12 cellular contexts compared by ENCODE assay signal in the genomic region with DNA sequence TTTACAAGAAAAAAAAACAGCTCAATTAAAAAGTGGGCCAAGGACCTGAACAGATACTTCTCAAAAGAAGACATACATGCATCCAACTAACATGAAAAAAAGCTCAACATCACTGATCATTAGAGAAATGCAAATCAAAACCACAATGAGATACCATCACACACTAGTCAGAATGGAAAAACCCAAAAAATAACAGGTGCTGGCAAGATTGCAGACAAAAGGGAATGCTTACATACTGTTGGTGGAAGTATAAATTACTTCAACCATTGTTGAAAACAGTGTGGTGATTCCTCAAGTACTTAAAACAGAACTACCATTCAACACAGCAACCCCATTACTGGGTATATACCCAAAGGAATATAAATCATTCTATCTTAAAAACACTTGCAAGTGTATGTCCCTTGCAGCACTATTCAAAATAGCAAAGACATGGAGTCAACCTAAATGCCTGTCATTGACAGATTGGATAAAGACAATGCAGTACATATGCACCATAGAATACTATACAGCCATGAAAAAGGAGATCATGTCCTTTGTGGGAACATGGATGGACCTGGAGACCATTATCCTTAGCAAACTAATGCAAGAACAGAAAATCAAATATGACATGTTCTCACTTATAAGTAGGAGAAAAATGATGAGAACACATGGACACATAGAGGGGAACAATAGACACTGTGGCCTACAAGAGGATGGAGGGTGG.
DNase-seq lines count a peak whose midpoint lies in the region; ATAC-seq and TF ChIP-seq lines count a peak whose summit lies in the region.
"Had no signal": no experiment of that assay in that cellular context is flagged by ENCODE, and none has a peak within 500 bp of the region (broad histone marks: within the 10 kb centered on the region; RNA-seq: fewer than 3 reads in every experiment).

No MANE protein-coding gene starts in this region.

- H3K9me3 ChIP-seq in DND-41 (ENCODE audit: insufficient read depth, low read length, severe bottlenecking) (no peaks in the 10 kb centered on the region), left ventricle myocardium inferior (replicated peaks) (peaks cover 25% of the 10 kb centered on the region), mesenchymal stem cell (ENCODE audit: control insufficient read depth, low read length) (no peaks in the 10 kb centered on the region)
- H3K9me3 ChIP-seq: gastroesophageal sphincter, prostate gland, transverse colon had no signal

- H3K4me3 ChIP-seq in DND-41 (ENCODE audit: low read depth in 1 of 2, low read length in 2 of 2) (no peak overlapping the region), left ventricle myocardium inferior (no peak overlapping the region), mesenchymal stem cell (ENCODE audit: insufficient read depth in 1 of 2, low read depth in 1 of 2, low read length in 2 of 2) (no peak overlapping the region)
- H3K4me3 ChIP-seq: gastroesophageal sphincter, prostate gland, transverse colon had no signal

- peak; percentile 79 for ATAC-seq in DND-41 (ENCODE audit: insufficient read depth, low read depth)
- peak; percentile 72 for ATAC-seq in GM19328 (IDR thresholded peaks at IDR 0.05; ENCODE audit: unreplicated experiment)
- peak; percentile 66 for ATAC-seq in HG02885 (IDR thresholded peaks at IDR 0.05; ENCODE audit: poor library complexity, unreplicated experiment)
- ATAC-seq: gastroesophageal sphincter had no signal

- no peak overlapping the region for H4K91ac ChIP-seq in mesenchymal stem cell (ENCODE audit: low read length)

- H2AK5ac ChIP-seq in mesenchymal stem cell (ENCODE audit: low read length, severe bottlenecking) = no peak overlapping the region

- no peak overlapping the region for H2BK12ac ChIP-seq in mesenchymal stem cell (ENCODE audit: low read length in 2 of 2)

- intact Hi-C loops in left ventricle myocardium inferior (cut with micrococcal nuclease) = no loop called here

- no peak overlapping the region for H4K8ac ChIP-seq in mesenchymal stem cell (ENCODE audit: low read length)

- H3K14ac ChIP-seq in mesenchymal stem cell (ENCODE audit: low read length in 2 of 2) = no peak overlapping the region

- H3K23ac ChIP-seq in mesenchymal stem cell (ENCODE audit: low read length in 2 of 2) = no peak overlapping the region

- no peak overlapping the region for H3K27ac ChIP-seq in DND-41 (ENCODE audit: low read length)
- no peak overlapping the region for H3K27ac ChIP-seq in left ventricle myocardium inferior (replicated peaks)
- no peak overlapping the region for H3K27ac ChIP-seq in mesenchymal stem cell (ENCODE audit: low read length, poor library complexity, severe bottlenecking)
- H3K27ac ChIP-seq: gastroesophageal sphincter, prostate gland, transverse colon, WERI-Rb-1 had no signal

- no peak overlapping the region for H2BK15ac ChIP-seq in mesenchymal stem cell (ENCODE audit: low read depth, poor library complexity, severe bottlenecking)

- peaks cover 10% of the 10 kb centered on the region for H3K79me2 ChIP-seq in DND-41 (ENCODE audit: insufficient read depth, low read length)

- no peak overlapping the region for H2AFZ ChIP-seq in DND-41 (ENCODE audit: low read depth, low read length)
- H2AFZ ChIP-seq in mesenchymal stem cell (ENCODE audit: low read depth, low read length) = no peak overlapping the region

- no peak for TF ChIP-seq CTCF in DND-41 (IDR thresholded peaks at IDR 0.05; ENCODE audit: borderline replicate concordance, extremely low read depth, low read length, poor library complexity, severe bottlenecking)
- no peak for TF ChIP-seq CTCF in left ventricle myocardium inferior (IDR thresholded peaks at IDR 0.05; ENCODE audit: borderline replicate concordance)

- H3K79me1 ChIP-seq in mesenchymal stem cell (replicated peaks; ENCODE audit: low read length, poor library complexity, severe bottlenecking) = peaks cover 10% of the 10 kb centered on the region

- H3K27me3 ChIP-seq in DND-41 (ENCODE audit: insufficient read depth, low read length, poor library complexity) (no peaks in the 10 kb centered on the region), left ventricle myocardium inferior (ENCODE audit: low read depth) (no peaks in the 10 kb centered on the region), mesenchymal stem cell (ENCODE audit: control insufficient read depth in 1 of 2, insufficient read depth in 1 of 2, low read length in 2 of 2) (no peaks in the 10 kb centered on the region)
- H3K27me3 ChIP-seq: gastroesophageal sphincter, transverse colon had no signal

- no peak overlapping the region for H3K9ac ChIP-seq in DND-41 (ENCODE audit: low read depth, low read length)
- H3K9ac ChIP-seq in mesenchymal stem cell (ENCODE audit: low read length) = no peak overlapping the region

- H3K4me2 ChIP-seq in DND-41 (ENCODE audit: insufficient read depth, low read length) (no peak overlapping the region), mesenchymal stem cell (ENCODE audit: low read length, poor library complexity, severe bottlenecking) (no peak overlapping the region)

- H3K4me1 ChIP-seq in DND-41 (ENCODE audit: insufficient read depth, low read length) = peaks cover 16% of the 10 kb centered on the region
- peaks cover 18% of the 10 kb centered on the region for H3K4me1 ChIP-seq in left ventricle myocardium inferior
- no peaks in the 10 kb centered on the region for H3K4me1 ChIP-seq in mesenchymal stem cell (ENCODE audit: control insufficient read depth, insufficient read depth, low read depth, low read length)
- H3K4me1 ChIP-seq: gastroesophageal sphincter, prostate gland, transverse colon had no signal

- H3K18ac ChIP-seq in mesenchymal stem cell (ENCODE audit: low read depth in 1 of 2, low read length in 2 of 2) = no peak overlapping the region

- 0 out of 2 replicates have a peak, but pooled peaks cover 3% of the 10 kb centered on the region for H3K36me3 ChIP-seq in DND-41 (ENCODE audit: insufficient read depth, low read length)
- H3K36me3 ChIP-seq in left ventricle myocardium inferior = no peaks in the 10 kb centered on the region
- H3K36me3 ChIP-seq in mesenchymal stem cell (ENCODE audit: control insufficient read depth in 1 of 2, insufficient read depth in 2 of 2, low read depth in 1 of 2, low read length in 2 of 2) = peaks cover 0 to 3% of the 10 kb centered on the region in 2 experiments
- H3K36me3 ChIP-seq: prostate gland, transverse colon, WERI-Rb-1 had no signal

- DNase-seq in DND-41 = no peak
- DNase-seq in NAMALWA (ENCODE audit: low spot score) = peak; percentile 57
- DNase-seq in stimulated activated naive CD4-positive, alpha-beta T cell (lab: John Stamatoyannopoulos, UW) = no peak
- no peak for DNase-seq in left ventricle myocardium inferior
- DNase-seq in mesenchymal stem cell = no peak
- DNase-seq in islet precursor cell = no peak
- DNase-seq: transverse colon, WERI-Rb-1 had no signal

- H3K4ac ChIP-seq in mesenchymal stem cell (ENCODE audit: low read depth in 1 of 2, low read length in 2 of 2) = no peak overlapping the region

- no peak overlapping the region for H2BK5ac ChIP-seq in mesenchymal stem cell (ENCODE audit: low read depth, low read length, poor library complexity, severe bottlenecking)

- H2BK120ac ChIP-seq in mesenchymal stem cell (ENCODE audit: low read depth, low read length) = no peak overlapping the region

- H4K20me1 ChIP-seq in DND-41 (ENCODE audit: insufficient read depth, low read length) = peaks cover 10% of the 10 kb centered on the region; the same call in 1 of the 2 replicates
